ENCODE assay signal across 18 cellular contexts in genomic region chr15:49320337-49320736, GRCh38.
DNase-seq lines count a peak whose midpoint lies in the region; ATAC-seq and TF ChIP-seq lines count a peak whose summit lies in the region.
"Had no signal": no experiment of that assay in that cellular context is flagged by ENCODE, and none has a peak within 500 bp of the region (broad histone marks: within the 10 kb centered on the region; RNA-seq: fewer than 3 reads in every experiment).

No MANE protein-coding gene starts in this region.

- peaks cover 0 to 29% of the 10 kb centered on the region in 2 donors for H3K36me3 ChIP-seq in left lung

- H3K4me3 ChIP-seq in AG10803 (ENCODE audit: low read length) (no peak overlapping the region), left lung (no peak overlapping the region)
- H3K4me3 ChIP-seq: K562, Peyer's patch had no signal

- ATAC-seq in left lung (peak; percentile 63), HG02973 (IDR thresholded peaks at IDR 0.05; ENCODE audit: unreplicated experiment) (no peak), GM21390 (IDR thresholded peaks at IDR 0.05; ENCODE audit: unreplicated experiment) (no peak)
- ATAC-seq: K562 had no signal

- intact Hi-C loops in left lung (cut with DNase I), result no loop called here

- TF ChIP-seq CTCF in AG10803 (conservative IDR thresholded peaks at IDR 0.05; ENCODE audit: low read length) (no peak), left lung (IDR thresholded peaks at IDR 0.05) (no peak)

- H3K4me1 ChIP-seq in left lung, result peaks cover 0 to 15% of the 10 kb centered on the region in 2 donors
- H3K4me1 ChIP-seq: Caco-2, Peyer's patch had no signal

- no peaks in the 10 kb centered on the region for H3K9me3 ChIP-seq in left lung
- H3K9me3 ChIP-seq: Caco-2, Peyer's patch had no signal

- DNase-seq in AG10803 (ENCODE audit: low read depth) (peak; percentile 9), CD1c-positive myeloid dendritic cell (ENCODE audit: extremely low spot score) (peak; percentile 21), NOMO-1 treated with DMSO at 0.1 percent for 48 hours (lab: John Stamatoyannopoulos, UW; ENCODE audit: unreplicated experiment) (peak; percentile 74), left lung (no peak), hypothalamus (lab: John Stamatoyannopoulos, UW) (no peak)
- DNase-seq: ACHN; Caco-2; CD4-positive, alpha-beta T cell; HCEC 1CT; NCI-H1417 treated with DMSO at 0.1 percent for 48 hours; NCI-H187 treated with DMSO at 0.1 percent for 48 hours; NCI-H2227 treated with DMSO at 0.1 percent for 48 hours; NCI-H510A treated with DMSO at 0.1 percent for 48 hours; NCI-H774; Peyer's patch had no signal

- no peaks in the 10 kb centered on the region for H3K27me3 ChIP-seq in left lung
- H3K27me3 ChIP-seq: Peyer's patch had no signal

- H3K27ac ChIP-seq in left lung, result peak overlapping the region; percentile 29 to 38
- H3K27ac ChIP-seq: Peyer's patch had no signal

Comparison
In these comparisons a context has a peak if more than half of its experiments do, and no peak if none do; other contexts are left out.
1. DNase-seq: peak in AG10803 (single experiment), CD1c-positive myeloid dendritic cell (single experiment) and NOMO-1 treated with DMSO at 0.1 percent for 48 hours (single experiment); none in left lung (0 of 2) and hypothalamus (0 of 51).